ENCODE assay signal across 16 cellular contexts in the genomic region with DNA sequence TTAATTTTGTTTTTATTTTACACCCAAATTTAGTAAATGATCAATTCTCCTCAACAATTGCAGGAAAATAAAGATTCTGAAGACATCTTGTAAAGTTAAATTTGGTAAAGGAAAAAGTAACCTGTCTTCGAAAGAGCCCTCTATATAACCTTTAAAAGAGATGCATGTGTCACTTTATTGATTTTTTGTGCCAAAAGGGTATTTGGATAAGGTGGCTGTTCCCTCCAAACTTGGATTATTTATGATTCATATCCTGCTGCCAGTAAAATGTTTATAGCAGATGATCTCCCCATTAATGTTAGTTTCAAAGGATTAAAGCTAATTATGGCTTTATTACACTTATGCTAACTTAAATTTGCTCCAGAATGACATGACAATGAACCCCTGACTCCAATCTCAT.
DNase-seq lines count a peak whose midpoint lies in the region; ATAC-seq, FAIRE-seq and TF ChIP-seq lines count a peak whose summit lies in the region.
"Had no signal": no experiment of that assay in that cellular context is flagged by ENCODE, and none has a peak within 500 bp of the region (broad histone marks: within the 10 kb centered on the region; RNA-seq: fewer than 3 reads in every experiment).

No MANE protein-coding gene starts in this region.

- H2AFZ ChIP-seq in HCT116 (ENCODE audit: low read depth, low read length, poor library complexity, severe bottlenecking) (no peak overlapping the region), smooth muscle cell (ENCODE audit: low read depth) (no peak overlapping the region)

- RAD21 ChIA-PET in HCT116 (lab: Charles Lee; ENCODE audit: low non-redundant PET in 1 of 2, low total read pairs in 2 of 2, uncharacterized antibody in 2 of 2, unreplicated experiment in 2 of 2), result no interaction called here

- no peaks in the 10 kb centered on the region for H3K36me3 ChIP-seq in HCT116 (ENCODE audit: control insufficient read depth in 1 of 2, insufficient read depth in 2 of 2, low read length in 2 of 2)
- H3K36me3 ChIP-seq in smooth muscle cell (ENCODE audit: low read depth), result no peaks in the 10 kb centered on the region
- H3K36me3 ChIP-seq in gastroesophageal sphincter, result no peaks in the 10 kb centered on the region

- no peak for FAIRE-seq in GM12892 (lab: Jason Lieb, UNC)
- FAIRE-seq: GM12891, GM19239 had no signal

- H3K4me1 Mint-ChIP-seq in activated T-helper 17 cell treated with anti-CD3 and anti-CD28 coated beads, Interleukin-2, amount 50 U/mL, for 72 hours, result peaks cover 36% of the 10 kb centered on the region
- H3K4me1 Mint-ChIP-seq: B cell had no signal

- H4K20me1 ChIP-seq in HCT116 (ENCODE audit: insufficient read depth) (no peaks in the 10 kb centered on the region), smooth muscle cell (ENCODE audit: low read depth) (no peaks in the 10 kb centered on the region)

- CTCF ChIA-PET in HCT116 (lab: Charles Lee), result no interaction called here

- H3K4me3 ChIP-seq in HCT116 (replicated peaks in 1 of 2; ENCODE audit: low read depth in 1 of 2, low read length in 2 of 2) (no peak overlapping the region), smooth muscle cell (no peak overlapping the region), gastroesophageal sphincter (no peak overlapping the region)

- no peaks in the 10 kb centered on the region for H3K9me2 ChIP-seq in HCT116 (ENCODE audit: insufficient read depth)

- H3F3A ChIP-seq in smooth muscle cell (ENCODE audit: low read depth), result peaks cover 17% of the 10 kb centered on the region

- no peak overlapping the region for H3K4me2 ChIP-seq in HCT116 (ENCODE audit: low read length)
- no peak overlapping the region for H3K4me2 ChIP-seq in smooth muscle cell

- peak overlapping the region; percentile 12 for H3K27ac Mint-ChIP-seq in activated T-helper 17 cell treated with anti-CD3 and anti-CD28 coated beads, Interleukin-2, amount 50 U/mL, for 72 hours
- H3K27ac Mint-ChIP-seq: B cell; CD4-positive, alpha-beta T cell had no signal

- TF ChIP-seq RAD21 in HCT116 (IDR thresholded peaks at IDR 0.05; ENCODE audit: low read depth), result no peak

- no peaks in the 10 kb centered on the region for H3K79me2 ChIP-seq in HCT116 (ENCODE audit: insufficient read depth, low read length)
- H3K79me2 ChIP-seq in smooth muscle cell (ENCODE audit: low read depth), result no peaks in the 10 kb centered on the region

- H3K27me3 Mint-ChIP-seq in activated T-helper 17 cell treated with anti-CD3 and anti-CD28 coated beads, Interleukin-2, amount 50 U/mL, for 72 hours, result no peaks in the 10 kb centered on the region
- H3K27me3 Mint-ChIP-seq: CD4-positive, alpha-beta T cell had no signal

- H3K27ac ChIP-seq in HCT116 (ENCODE audit: low read depth, low read length), result no peak overlapping the region
- H3K27ac ChIP-seq in smooth muscle cell (ENCODE audit: low read depth), result peak overlapping the region; percentile 89
- no peak overlapping the region for H3K27ac ChIP-seq in gastroesophageal sphincter

- TF ChIP-seq POLR2A in HCT116 (IDR thresholded peaks at IDR 0.05; ENCODE audit: borderline replicate concordance, extremely low read depth, insufficient read depth, insufficient read length) (no peak), GM12892 (IDR thresholded peaks at IDR 0.05; ENCODE audit: low read depth, low read length) (no peak), gastroesophageal sphincter (IDR thresholded peaks at IDR 0.05) (no peak)

- ATAC-seq in HCT116 (no peak), Right ventricle myocardium inferior (no peak), gastroesophageal sphincter (no peak)
- ATAC-seq in activated T-helper 17 cell treated with anti-CD3 and anti-CD28 coated beads, Interleukin-2, amount 50 U/mL, for 72 hours (replicated peaks), result no peak

- no TSS peak for BruUV-seq in HCT116 (replicated peaks; lab: Mats Ljungman, UMichigan)

- no peak for TF ChIP-seq EP300 in gastroesophageal sphincter (IDR thresholded peaks at IDR 0.05)

- no peak overlapping the region for H3K4me3 Mint-ChIP-seq in activated T-helper 17 cell treated with anti-CD3 and anti-CD28 coated beads, Interleukin-2, amount 50 U/mL, for 72 hours
- H3K4me3 Mint-ChIP-seq: B cell; CD4-positive, alpha-beta T cell had no signal

- no peak for DNase-seq in HCT116 (ENCODE audit: low read depth, low spot score)
- peak; percentile 33 to 55 for DNase-seq in NCI-H446 (lab: John Stamatoyannopoulos, UW)
- no peak for DNase-seq in smooth muscle cell (lab: John Stamatoyannopoulos, UW; ENCODE audit: unreplicated experiment)
- no peak for DNase-seq in NCI-H2171 treated with DMSO at 0.1 percent for 48 hours (lab: John Stamatoyannopoulos, UW)
- no peak for DNase-seq in GM12892 (ENCODE audit: insufficient read length)
- no peak for DNase-seq in Right ventricle myocardium inferior (ENCODE audit: missing footprints)
- DNase-seq: C1 segment of cervical spinal cord; Calu3; CD4-positive, alpha-beta T cell; DMS 273 treated with DMSO at 0.1 percent for 48 hours; HCEC 1CT had no signal

- H3K4me1 ChIP-seq in HCT116 (ENCODE audit: control insufficient read depth in 1 of 2, insufficient read depth in 2 of 2, low read length in 2 of 2) (peaks cover 4 to 11% of the 10 kb centered on the region in 2 experiments; a peak in 3 of 4 replicates), smooth muscle cell (ENCODE audit: low read depth) (peaks cover 6% of the 10 kb centered on the region), gastroesophageal sphincter (peaks cover 3 to 25% (median 5%) of the 10 kb centered on the region in 3 donors)

- POLR2A ChIA-PET in HCT116 (lab: Charles Lee), result no interaction called here

- TF ChIP-seq CTCF in HCT116 (IDR thresholded peaks at IDR 0.05 in 2 of 3, conservative IDR thresholded peaks at IDR 0.05 in 1 of 3; ENCODE audit: borderline replicate concordance in 1 of 3, insufficient read depth in 1 of 3, low read depth in 2 of 3, low read length in 2 of 3), result no peak
- TF ChIP-seq CTCF in smooth muscle cell (IDR thresholded peaks at IDR 0.05; ENCODE audit: borderline replicate concordance, insufficient read depth, poor library complexity, severe bottlenecking), result no peak
- no peak for TF ChIP-seq CTCF in gastroesophageal sphincter (IDR thresholded peaks at IDR 0.05)

- H3K27me3 ChIP-seq in HCT116 (ENCODE audit: insufficient read depth, low read length) (no peaks in the 10 kb centered on the region), smooth muscle cell (ENCODE audit: low read depth) (no peaks in the 10 kb centered on the region), gastroesophageal sphincter (no peaks in the 10 kb centered on the region)

- H3K9me3 Mint-ChIP-seq in activated T-helper 17 cell treated with anti-CD3 and anti-CD28 coated beads, Interleukin-2, amount 50 U/mL, for 72 hours, result peaks cover 10% of the 10 kb centered on the region

- intact Hi-C loops in HCT116 (cut with micrococcal nuclease), result no loop called here
- intact Hi-C loops in Right ventricle myocardium inferior (cut with DNase I), result no loop called here

- WGBS in smooth muscle cell (ENCODE audit: low lambda C conversion rate), result 92% methylated on average over 1 of the region's 1 CpG
- WGBS in gastroesophageal sphincter (ENCODE audit: low coverage in 1 of 2), 2 donors, result 38 to 63% methylated on average over 1 of the region's 1 CpG

- H3K36me3 Mint-ChIP-seq in activated T-helper 17 cell treated with anti-CD3 and anti-CD28 coated beads, Interleukin-2, amount 50 U/mL, for 72 hours (ENCODE audit: low read depth), result no peaks in the 10 kb centered on the region

- H3K9ac ChIP-seq in HCT116 (ENCODE audit: low read length) (no peak overlapping the region), smooth muscle cell (ENCODE audit: low read depth) (no peak overlapping the region)

- no peaks in the 10 kb centered on the region for H3K9me3 ChIP-seq in HCT116 (ENCODE audit: control insufficient read depth in 1 of 2, insufficient read depth in 1 of 2, low read depth in 1 of 2, low read length in 2 of 2)
- H3K9me3 ChIP-seq in smooth muscle cell (replicated peaks; ENCODE audit: low read depth), result no peaks in the 10 kb centered on the region
- peaks cover 0 to 6% (median 0%) of the 10 kb centered on the region in 3 donors for H3K9me3 ChIP-seq in gastroesophageal sphincter

TF ChIP-seq in HCT116, 20 proteins besides CTCF, POLR2A, EP300 and RAD21:
- TF ChIP-seq, protein P1, sequence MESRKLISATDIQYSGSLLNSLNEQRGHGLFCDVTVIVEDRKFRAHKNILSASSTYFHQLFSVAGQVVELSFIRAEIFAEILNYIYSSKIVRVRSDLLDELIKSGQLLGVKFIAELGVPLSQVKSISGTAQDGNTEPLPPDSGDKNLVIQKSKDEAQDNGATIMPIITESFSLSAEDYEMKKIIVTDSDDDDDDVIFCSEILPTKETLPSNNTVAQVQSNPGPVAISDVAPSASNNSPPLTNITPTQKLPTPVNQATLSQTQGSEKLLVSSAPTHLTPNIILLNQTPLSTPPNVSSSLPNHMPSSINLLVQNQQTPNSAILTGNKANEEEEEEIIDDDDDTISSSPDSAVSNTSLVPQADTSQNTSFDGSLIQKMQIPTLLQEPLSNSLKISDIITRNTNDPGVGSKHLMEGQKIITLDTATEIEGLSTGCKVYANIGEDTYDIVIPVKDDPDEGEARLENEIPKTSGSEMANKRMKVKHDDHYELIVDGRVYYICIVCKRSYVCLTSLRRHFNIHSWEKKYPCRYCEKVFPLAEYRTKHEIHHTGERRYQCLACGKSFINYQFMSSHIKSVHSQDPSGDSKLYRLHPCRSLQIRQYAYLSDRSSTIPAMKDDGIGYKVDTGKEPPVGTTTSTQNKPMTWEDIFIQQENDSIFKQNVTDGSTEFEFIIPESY (IDR thresholded peaks at IDR 0.05; ENCODE audit: extremely low read depth, insufficient replicate concordance, low read length), result no peak
- peak; percentile 17; the same call in 1 of the 2 replicates for TF ChIP-seq SP1 (IDR thresholded peaks at IDR 0.05; ENCODE audit: low read depth)
- TF ChIP-seq, protein P2, sequence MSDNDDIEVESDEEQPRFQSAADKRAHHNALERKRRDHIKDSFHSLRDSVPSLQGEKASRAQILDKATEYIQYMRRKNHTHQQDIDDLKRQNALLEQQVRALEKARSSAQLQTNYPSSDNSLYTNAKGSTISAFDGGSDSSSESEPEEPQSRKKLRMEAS (IDR thresholded peaks at IDR 0.05), result 0 out of 2 replicates have a peak, but pooled peaks have one; percentile 24
TF ChIP-seq in HCT116: peak in this region for 2.

Comparison
In these comparisons a context has a peak if more than half of its experiments do, and no peak if none do; other contexts are left out.
1. DNase-seq: peak in NCI-H446 (2 of 2); none in HCT116 (single experiment), smooth muscle cell (single experiment), NCI-H2171 treated with DMSO at 0.1 percent for 48 hours (single experiment), GM12892 (single experiment) and Right ventricle myocardium inferior (single experiment).